11 cellular contexts compared by ENCODE assay signal in genomic region chr21:42525676-42526378, GRCh38. TPM values are rescaled to one million over a fixed set of nuclear protein-coding genes. Genes with fewer than 3 reads are reported as not detected.
A peak's percentile ranks its signal among the peaks of the same experiment; 100 is the strongest.
DNase-seq lines count a peak whose midpoint lies in the region; ATAC-seq and TF ChIP-seq lines count a peak whose summit lies in the region.
"Had no signal": no experiment of that assay in that cellular context is flagged by ENCODE, and none has a peak within 500 bp of the region (broad histone marks: within the 10 kb centered on the region; RNA-seq: fewer than 3 reads in every experiment).

No MANE protein-coding gene starts in this region.

- no peaks in the 10 kb centered on the region for H3K36me3 ChIP-seq in CD8-positive, alpha-beta T cell (ENCODE audit: insufficient read depth, low read length)
- H3K36me3 ChIP-seq in Karpas-422 (ENCODE audit: insufficient read depth, low read length) = peaks cover 35% of the 10 kb centered on the region
- peaks cover 4% of the 10 kb centered on the region for H3K36me3 ChIP-seq in colonic mucosa
- peaks cover 11% of the 10 kb centered on the region for H3K36me3 ChIP-seq in neural cell (ENCODE audit: insufficient read depth, low read length)

- H3K4me3 Mint-ChIP-seq in CD8-positive, alpha-beta T cell = no peak overlapping the region
- H3K4me3 Mint-ChIP-seq in activated CD4-positive, alpha-beta memory T cell treated with anti-CD3 and anti-CD28 coated beads, Interleukin-2, amount 10 ng/mL, durations not matched to agents 7 days and 5 days = no peak overlapping the region

- H3K4me1 ChIP-seq in CD8-positive, alpha-beta T cell (ENCODE audit: insufficient read depth, low read length) = peaks cover 48% of the 10 kb centered on the region
- H3K4me1 ChIP-seq in Karpas-422 (ENCODE audit: low read length) (peaks cover 100% of the 10 kb centered on the region), colonic mucosa (peaks cover 41% of the 10 kb centered on the region)

- no peaks in the 10 kb centered on the region for H3K27me3 ChIP-seq in CD8-positive, alpha-beta T cell (ENCODE audit: insufficient read depth, low read length)
- no peaks in the 10 kb centered on the region for H3K27me3 ChIP-seq in Karpas-422 (ENCODE audit: low read length)
- no peaks in the 10 kb centered on the region for H3K27me3 ChIP-seq in colonic mucosa
- H3K27me3 ChIP-seq in neural cell (ENCODE audit: insufficient read depth, low read depth, low read length) = no peaks in the 10 kb centered on the region
- H3K27me3 ChIP-seq: neutrophil had no signal

- H3K27ac Mint-ChIP-seq in CD8-positive, alpha-beta T cell = peak overlapping the region; percentile 81
- no peak overlapping the region for H3K27ac Mint-ChIP-seq in activated CD4-positive, alpha-beta memory T cell treated with anti-CD3 and anti-CD28 coated beads, Interleukin-2, amount 10 ng/mL, durations not matched to agents 7 days and 5 days

- H3K9me3 ChIP-seq in CD8-positive, alpha-beta T cell (ENCODE audit: low read length) = no peaks in the 10 kb centered on the region
- H3K9me3 ChIP-seq in Karpas-422 (ENCODE audit: low read length) = no peaks in the 10 kb centered on the region
- H3K9me3 ChIP-seq in colonic mucosa = no peaks in the 10 kb centered on the region
- no peaks in the 10 kb centered on the region for H3K9me3 ChIP-seq in neural cell (ENCODE audit: low read length)
- H3K9me3 ChIP-seq: neutrophil had no signal

- H3K27ac ChIP-seq in CD8-positive, alpha-beta T cell (ENCODE audit: low read depth, low read length) = no peak overlapping the region
- H3K27ac ChIP-seq in Karpas-422 (ENCODE audit: low read length) (peak overlapping the region; percentile 96), colonic mucosa (peak overlapping the region; percentile 82), neural cell (ENCODE audit: low read length) (peak overlapping the region; percentile 74)
- H3K27ac ChIP-seq: neutrophil had no signal

- no peak for DNase-seq in CD8-positive, alpha-beta T cell
- DNase-seq in Karpas-422 (no peak), colonic mucosa (no peak), HuH-7 (ENCODE audit: low spot score) (no peak)
- DNase-seq in activated CD4-positive, alpha-beta memory T cell treated with anti-CD3 and anti-CD28 coated beads, Interleukin-2, amount 10 ng/mL, durations not matched to agents 7 days and 5 days = no peak
- DNase-seq: activated CD4-positive, alpha-beta T cell treated with anti-CD3 and anti-CD28 coated beads, Interleukin-2, amount 50 U/mL, for 1 hour; DND-41 had no signal

- H3K9ac ChIP-seq in Karpas-422 (ENCODE audit: low read length) (peak overlapping the region; percentile 63), colonic mucosa (ENCODE audit: low read depth in 2 of 2, low read length in 2 of 2) (peak overlapping the region in 1 of 2 donors; percentile 68), neural cell (ENCODE audit: low read length) (peak overlapping the region; percentile 54)

- TF ChIP-seq CTCF in CD8-positive, alpha-beta T cell (IDR thresholded peaks at IDR 0.05) = no peak
- no peak for TF ChIP-seq CTCF in colonic mucosa (IDR thresholded peaks at IDR 0.05)
- no peak for TF ChIP-seq CTCF in neural cell (IDR thresholded peaks at IDR 0.05; ENCODE audit: poor library complexity, severe bottlenecking)

- no peaks in the 10 kb centered on the region for H3K27me3 Mint-ChIP-seq in CD8-positive, alpha-beta T cell (ENCODE audit: low read depth)
- H3K27me3 Mint-ChIP-seq in activated CD4-positive, alpha-beta memory T cell treated with anti-CD3 and anti-CD28 coated beads, Interleukin-2, amount 10 ng/mL, durations not matched to agents 7 days and 5 days = peaks cover 6% of the 10 kb centered on the region

- H3K79me2 ChIP-seq in Karpas-422 (ENCODE audit: low read length) (peaks cover 40% of the 10 kb centered on the region), neural cell (replicated peaks; ENCODE audit: insufficient read depth, low read length) (peaks cover 22% of the 10 kb centered on the region)

- no peak overlapping the region for H2AFZ ChIP-seq in Karpas-422 (ENCODE audit: low read length)
- H2AFZ ChIP-seq in neural cell (ENCODE audit: low read depth, low read length) = no peak overlapping the region

- intact Hi-C loops in CD8-positive, alpha-beta T cell (cut with DNase I, micrococcal nuclease) = loop anchor here (5.0 kb wide), 1 partner anchor 64 kb away; no protein-coding TSS in a partner anchor
- intact Hi-C loops in colonic mucosa (cut with DNase I) = no loop called here

- H3K4me1 Mint-ChIP-seq in CD8-positive, alpha-beta T cell (ENCODE audit: low read depth) = peaks cover 55% of the 10 kb centered on the region
- peaks cover 41% of the 10 kb centered on the region for H3K4me1 Mint-ChIP-seq in activated CD4-positive, alpha-beta memory T cell treated with anti-CD3 and anti-CD28 coated beads, Interleukin-2, amount 10 ng/mL, durations not matched to agents 7 days and 5 days

- CTCF ChIA-PET in CD8-positive, alpha-beta T cell (lab: Charles Lee) = interaction anchor here (0.6 to 3.7 kb wide), 4 partner anchors 12 to 1538 kb away, joined by 3 to 21 read pairs (median 3); no protein-coding TSS in a partner anchor
- CTCF ChIA-PET in activated CD4-positive, alpha-beta memory T cell treated with anti-CD3 and anti-CD28 coated beads, Interleukin-2, amount 10 ng/mL, durations not matched to agents 7 days and 5 days (lab: Charles Lee) = no interaction called here

- POLR2A ChIA-PET in CD8-positive, alpha-beta T cell (lab: Charles Lee) = interaction anchor here (0.7 to 3.5 kb wide), 2 partner anchors 8 to 12 kb away, joined by 3 to 24 read pairs; partner anchors contain the start of gene SLC37A1
- POLR2A ChIA-PET in activated CD4-positive, alpha-beta memory T cell treated with anti-CD3 and anti-CD28 coated beads, Interleukin-2, amount 10 ng/mL, durations not matched to agents 7 days and 5 days (lab: Charles Lee) = interaction anchor here (1.0 to 2.2 kb wide), 3 partner anchors 11 to 287 kb away, joined by 3 to 6 read pairs (median 4); no protein-coding TSS in a partner anchor

- TF ChIP-seq RAD21 in neural cell (conservative IDR thresholded peaks at IDR 0.05) = no peak

- ATAC-seq in CD8-positive, alpha-beta T cell = no peak
- ATAC-seq in GM21619 (IDR thresholded peaks at IDR 0.05; ENCODE audit: unreplicated experiment) (no peak), GM19455 (IDR thresholded peaks at IDR 0.05; ENCODE audit: unreplicated experiment) (no peak)

- peak overlapping the region; percentile 74 for H3K4me2 ChIP-seq in Karpas-422 (ENCODE audit: low read depth, low read length, poor library complexity, severe bottlenecking)
- H3K4me2 ChIP-seq in neural cell (ENCODE audit: low read length) = peak overlapping the region; percentile 62

- no peaks in the 10 kb centered on the region for H3K9me3 Mint-ChIP-seq in CD8-positive, alpha-beta T cell
- H3K9me3 Mint-ChIP-seq in activated CD4-positive, alpha-beta memory T cell treated with anti-CD3 and anti-CD28 coated beads, Interleukin-2, amount 10 ng/mL, durations not matched to agents 7 days and 5 days = no peaks in the 10 kb centered on the region

- no peak overlapping the region for H3K4me3 ChIP-seq in CD8-positive, alpha-beta T cell (ENCODE audit: low read depth, low read length)
- peak overlapping the region; percentile 46; the same call in 1 of the 2 replicates for H3K4me3 ChIP-seq in Karpas-422 (ENCODE audit: low read length)
- H3K4me3 ChIP-seq in colonic mucosa = no peak overlapping the region
- H3K4me3 ChIP-seq in neural cell (ENCODE audit: low read length) = peak overlapping the region; percentile 62

- H3K36me3 Mint-ChIP-seq in CD8-positive, alpha-beta T cell = peaks cover 45% of the 10 kb centered on the region
- H3K36me3 Mint-ChIP-seq in activated CD4-positive, alpha-beta memory T cell treated with anti-CD3 and anti-CD28 coated beads, Interleukin-2, amount 10 ng/mL, durations not matched to agents 7 days and 5 days (ENCODE audit: low read depth) = peaks cover 25% of the 10 kb centered on the region

- no peaks in the 10 kb centered on the region for H3F3A ChIP-seq in neural cell (ENCODE audit: insufficient read depth, low read length, poor library complexity, severe bottlenecking)

- H4K20me1 ChIP-seq in Karpas-422 (ENCODE audit: insufficient read depth, low read depth, low read length) (no peaks in the 10 kb centered on the region; the same call in 1 of the 2 replicates), neural cell (ENCODE audit: insufficient read depth) (no peaks in the 10 kb centered on the region)

- no peak for TF ChIP-seq EP300 in neural cell (conservative IDR thresholded peaks at IDR 0.05; ENCODE audit: poor library complexity, severe bottlenecking)

- H3K9me2 ChIP-seq in Karpas-422 (replicated peaks; ENCODE audit: insufficient read depth, low read length) (no peaks in the 10 kb centered on the region), neural cell (ENCODE audit: insufficient read depth, low read length) (no peaks in the 10 kb centered on the region)

RNA-seq across cellular contexts. Expression of gene SLC37A1, which starts 12.2 kb away (rescaled TPM):
- total RNA-seq in CD8-positive, alpha-beta T cell = 10 to 100 TPM; 24.2 to 25.9 TPM
- total RNA-seq in Karpas-422 (2014; rRNA removed; shearing (Covaris generic); ENCODE audit: low replicate concordance) = 47.1 and 51.4 TPM in 2 replicates
- 100 to 1,000 TPM in 1 of 2 donors, 10 to 100 TPM in 1; 98.5 to 118 TPM for total RNA-seq in colonic mucosa
- 60.7 and 64.4 TPM in 2 replicates for polyA plus RNA-seq in neural cell
- polyA minus RNA-seq in neural cell = 67.8 and 75.7 TPM in 2 replicates
- total RNA-seq in activated CD4-positive, alpha-beta memory T cell treated with anti-CD3 and anti-CD28 coated beads, Interleukin-2, amount 10 ng/mL, durations not matched to agents 7 days and 5 days = 10 to 100 TPM; 12.7 to 13.3 TPM

RNA-seq across cellular contexts. Expression of gene RSPH1, which starts 29.8 kb away (rescaled TPM):
- under 1 TPM in 1 of 2 experiments, not detected in 1; 0.16 TPM for total RNA-seq in CD8-positive, alpha-beta T cell
- total RNA-seq in Karpas-422 (2014; rRNA removed; shearing (Covaris generic); ENCODE audit: low replicate concordance) = 0.26 and 0.54 TPM in 2 replicates
- total RNA-seq in colonic mucosa = 1 to 10 TPM; 6.9 to 7.5 TPM
- 0.58 and 1.3 TPM in 2 replicates for polyA plus RNA-seq in neural cell
- 0.58 and 0.73 TPM in 2 replicates for polyA minus RNA-seq in neural cell
- not detected for total RNA-seq in activated CD4-positive, alpha-beta memory T cell treated with anti-CD3 and anti-CD28 coated beads, Interleukin-2, amount 10 ng/mL, durations not matched to agents 7 days and 5 days

Comparison
In these comparisons a context has a peak if more than half of its experiments do, and no peak if none do; other contexts are left out.
1. H3K4me3 ChIP-seq: peak in Karpas-422 (single experiment) and neural cell (single experiment); none in CD8-positive, alpha-beta T cell (single experiment) and colonic mucosa (single experiment).